Comparison of ENCODE assay signal across 1 cellular context in genomic region chr20:34703061-34703572, GRCh38.
TF ChIP-seq lines count a peak whose summit lies in the region.

No MANE protein-coding gene starts in this region.

TF ChIP-seq in K562, 482 proteins besides CTCF, POLR2A, EP300 and RAD21:
- peak; percentile 94 for TF ChIP-seq ZKSCAN8 (CRISPR knock-in tag; IDR thresholded peaks at IDR 0.05)
- TF ChIP-seq MITF (IDR thresholded peaks at IDR 0.05): no peak
- TF ChIP-seq DLX4 (CRISPR knock-in tag; IDR thresholded peaks at IDR 0.05): no peak
- 0 out of 2 replicates have a peak, but pooled peaks have one; percentile 4 for TF ChIP-seq CBFA2T3 (IDR thresholded peaks at IDR 0.05)
